Comparison of ENCODE assay signal across 10 cellular contexts in the genomic region with DNA sequence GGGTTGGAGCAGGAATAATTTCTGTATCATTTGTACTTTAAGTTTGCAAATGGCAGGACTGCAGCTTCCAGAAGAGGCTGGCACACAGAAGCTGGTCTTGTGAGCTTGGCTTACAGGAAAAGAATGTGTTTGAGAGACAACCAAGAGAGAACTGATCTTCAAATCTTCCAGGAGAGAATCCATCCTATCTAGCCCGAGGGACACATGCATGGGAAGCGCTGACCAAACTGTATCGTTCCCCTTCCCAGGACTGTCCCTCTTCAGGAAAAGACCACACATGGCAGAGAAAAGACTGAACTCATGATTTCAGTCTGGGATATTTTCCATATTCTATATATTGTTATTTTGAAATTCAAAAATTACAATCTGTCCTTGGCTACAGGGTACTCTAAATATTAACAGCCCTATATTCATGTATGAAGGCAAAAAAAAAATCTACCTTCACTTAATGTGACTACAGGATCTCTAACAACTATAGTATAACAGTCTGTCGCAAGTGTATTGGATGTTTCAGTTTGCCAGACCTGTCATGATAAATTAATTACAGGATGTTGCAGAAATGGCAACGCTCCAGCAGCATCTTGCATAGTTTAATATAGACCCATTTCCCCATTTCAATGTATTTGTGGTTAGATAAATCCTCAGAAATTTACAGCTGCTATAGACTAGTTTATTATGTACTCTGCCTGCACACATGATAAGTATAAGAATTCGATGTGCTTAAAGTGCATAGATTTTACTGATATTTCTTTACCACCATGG.
DNase-seq lines count a peak whose midpoint lies in the region; ATAC-seq and TF ChIP-seq lines count a peak whose summit lies in the region.
"Had no signal": no experiment of that assay in that cellular context is flagged by ENCODE, and none has a peak within 500 bp of the region (broad histone marks: within the 10 kb centered on the region; RNA-seq: fewer than 3 reads in every experiment).

No MANE protein-coding gene starts in this region.

- no peaks in the 10 kb centered on the region for H3K9me2 ChIP-seq in Karpas-422 (replicated peaks; ENCODE audit: insufficient read depth, low read length)

- peak overlapping the region; percentile 96 for H3K27ac ChIP-seq in DND-41 (ENCODE audit: low read length)
- peak overlapping the region; percentile 85 for H3K27ac ChIP-seq in Karpas-422 (ENCODE audit: low read length)
- H3K27ac ChIP-seq in foreskin keratinocyte, result no peak overlapping the region

- peak overlapping the region; percentile 19 for H2AFZ ChIP-seq in DND-41 (ENCODE audit: low read depth, low read length)
- H2AFZ ChIP-seq in Karpas-422 (ENCODE audit: low read length), result no peak overlapping the region

- H3K36me3 Mint-ChIP-seq in osteocyte (ENCODE audit: unreplicated experiment), result peaks cover 2% of the 10 kb centered on the region

- no peaks in the 10 kb centered on the region for H4K20me1 ChIP-seq in DND-41 (ENCODE audit: insufficient read depth, low read length)
- H4K20me1 ChIP-seq in Karpas-422 (ENCODE audit: insufficient read depth, low read depth, low read length), result no peaks in the 10 kb centered on the region

- H3K79me2 ChIP-seq in DND-41 (ENCODE audit: insufficient read depth, low read length) (no peaks in the 10 kb centered on the region), Karpas-422 (ENCODE audit: low read length) (no peaks in the 10 kb centered on the region)

- H3K4me3 Mint-ChIP-seq in osteocyte (ENCODE audit: unreplicated experiment), result no peak overlapping the region

- TF ChIP-seq CTCF in DND-41 (IDR thresholded peaks at IDR 0.05; ENCODE audit: borderline replicate concordance, extremely low read depth, low read length, poor library complexity, severe bottlenecking) (no peak), foreskin keratinocyte (conservative IDR thresholded peaks at IDR 0.05) (no peak), osteocyte (IDR thresholded peaks at IDR 0.05) (no peak)

- no peaks in the 10 kb centered on the region for H3K9me3 Mint-ChIP-seq in osteocyte (ENCODE audit: unreplicated experiment)

- H3K4me2 ChIP-seq in DND-41 (ENCODE audit: insufficient read depth, low read length) (peak overlapping the region; percentile 43), Karpas-422 (ENCODE audit: low read depth, low read length, poor library complexity, severe bottlenecking) (peak overlapping the region; percentile 61)

- H3K4me1 ChIP-seq in DND-41 (ENCODE audit: insufficient read depth, low read length) (peaks cover 58% of the 10 kb centered on the region), Karpas-422 (ENCODE audit: low read length) (peaks cover 34% of the 10 kb centered on the region), foreskin keratinocyte (no peaks in the 10 kb centered on the region)

- H3K9ac ChIP-seq in DND-41 (ENCODE audit: low read depth, low read length) (peak overlapping the region; percentile 52), Karpas-422 (ENCODE audit: low read length) (peak overlapping the region; percentile 34)

- no peaks in the 10 kb centered on the region for H3K9me3 ChIP-seq in DND-41 (ENCODE audit: insufficient read depth, low read length, severe bottlenecking)
- no peaks in the 10 kb centered on the region for H3K9me3 ChIP-seq in Karpas-422 (ENCODE audit: low read length)

- H3K4me3 ChIP-seq in DND-41 (ENCODE audit: low read depth in 1 of 2, low read length in 2 of 2) (peak overlapping the region in 1 of 2 experiments; percentile 14; a peak in 1 of 4 replicates), Karpas-422 (ENCODE audit: low read length) (peak overlapping the region; percentile 17)

- H3K27me3 ChIP-seq in DND-41 (ENCODE audit: insufficient read depth, low read length, poor library complexity) (no peaks in the 10 kb centered on the region), Karpas-422 (ENCODE audit: low read length) (no peaks in the 10 kb centered on the region), foreskin keratinocyte (no peaks in the 10 kb centered on the region)

- ATAC-seq in DND-41 (ENCODE audit: insufficient read depth, low read depth) (peak; percentile 77), foreskin keratinocyte (no peak), GM21390 (IDR thresholded peaks at IDR 0.05; ENCODE audit: unreplicated experiment) (no peak)

- no peak overlapping the region for H3K27ac Mint-ChIP-seq in osteocyte (ENCODE audit: unreplicated experiment)

- DNase-seq in DND-41 (peak; percentile 64), Karpas-422 (peak; percentile 89), SK-N-DZ (ENCODE audit: low spot score) (peak; percentile 18), glomerular endothelial cell (ENCODE audit: extremely low read depth, low read depth, low spot score) (peak; percentile 16), foreskin keratinocyte (no peak), DMS79 treated with DMSO at 0.1 percent for 48 hours (lab: John Stamatoyannopoulos, UW) (no peak), osteocyte (ENCODE audit: extremely low spot score, unreplicated experiment) (no peak)
- DNase-seq: activated naive CD4-positive, alpha-beta T cell treated with anti-CD3 and anti-CD28 coated beads, Interleukin-2, amount 50 U/mL, for 16 hours; NCI-H1417 treated with DMSO at 0.1 percent for 48 hours had no signal

- no peaks in the 10 kb centered on the region for H3K4me1 Mint-ChIP-seq in osteocyte (ENCODE audit: unreplicated experiment)

- H3K36me3 ChIP-seq in DND-41 (ENCODE audit: insufficient read depth, low read length) (no peaks in the 10 kb centered on the region), Karpas-422 (ENCODE audit: insufficient read depth, low read length) (no peaks in the 10 kb centered on the region)

- H3K27me3 Mint-ChIP-seq in osteocyte (ENCODE audit: unreplicated experiment), result no peaks in the 10 kb centered on the region

Comparison
In these comparisons a context has a peak if more than half of its experiments do, and no peak if none do; other contexts are left out.
1. DNase-seq: peak in DND-41 (single experiment), Karpas-422 (single experiment), SK-N-DZ (single experiment) and glomerular endothelial cell (single experiment); none in foreskin keratinocyte (0 of 2), DMS79 treated with DMSO at 0.1 percent for 48 hours (single experiment) and osteocyte (single experiment).